ENCODE assay signal across 17 cellular contexts in the genomic region with DNA sequence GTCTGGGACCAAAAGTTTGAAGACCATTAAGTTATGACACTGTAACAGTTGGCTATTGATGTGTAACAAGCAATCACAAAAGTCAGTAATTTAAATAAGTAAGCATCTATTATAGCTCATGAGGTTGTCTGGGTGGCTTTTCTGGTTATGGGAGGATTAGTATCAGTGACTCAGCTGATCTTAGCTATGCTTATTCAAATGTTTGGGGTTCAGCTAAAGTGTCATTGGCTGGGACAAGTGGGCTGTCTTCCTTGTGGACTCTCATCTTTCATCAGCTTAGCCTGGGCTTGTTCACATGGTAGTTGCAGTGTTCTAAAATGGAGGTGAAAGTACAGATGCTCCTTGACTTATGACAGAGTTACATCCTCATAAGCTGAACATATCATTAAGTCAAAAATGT.
DNase-seq lines count a peak whose midpoint lies in the region; ATAC-seq and TF ChIP-seq lines count a peak whose summit lies in the region.
"Had no signal": no experiment of that assay in that cellular context is flagged by ENCODE, and none has a peak within 500 bp of the region (broad histone marks: within the 10 kb centered on the region; RNA-seq: fewer than 3 reads in every experiment).

No MANE protein-coding gene starts in this region.

- H3K27ac Mint-ChIP-seq in chondrocyte (ENCODE audit: unreplicated experiment): no peak overlapping the region
- H3K27ac Mint-ChIP-seq: CD14-positive monocyte; CD8-positive, alpha-beta T cell; IgD-negative memory B cell had no signal

- ATAC-seq in HG02610 (IDR thresholded peaks at IDR 0.05; ENCODE audit: unreplicated experiment): no peak
- ATAC-seq: CD8-positive, alpha-beta T cell had no signal

- H3K27ac ChIP-seq in VCaP: peak overlapping the region; percentile 99
- H3K27ac ChIP-seq: 22Rv1 had no signal

- peaks cover 16% of the 10 kb centered on the region for H3K4me1 Mint-ChIP-seq in chondrocyte (ENCODE audit: low read depth)
- H3K4me1 Mint-ChIP-seq: CD14-positive monocyte, IgD-negative memory B cell had no signal

- H3K27me3 Mint-ChIP-seq in chondrocyte (ENCODE audit: low read depth): no peaks in the 10 kb centered on the region
- H3K27me3 Mint-ChIP-seq: IgD-negative memory B cell had no signal

- H3K36me3 Mint-ChIP-seq in chondrocyte (ENCODE audit: low read depth): peaks cover 41% of the 10 kb centered on the region
- H3K36me3 Mint-ChIP-seq: CD14-positive monocyte; CD8-positive, alpha-beta T cell; IgD-negative memory B cell had no signal

- DNase-seq in ELR (ENCODE audit: low read depth) (peak; percentile 1), MV-4-11 (lab: John Stamatoyannopoulos, UW) (peak; percentile 71), iris pigment epithelial cell (ENCODE audit: low read depth) (peak; percentile 23), chondrocyte (ENCODE audit: low spot score) (no peak)
- no peak for DNase-seq in stimulated activated CD4-positive, alpha-beta T cell treated with anti-CD3 and anti-CD28 coated beads, Interleukin-4, amount 100 ng/mL, for 4 hours
- DNase-seq: CD8-positive, alpha-beta T cell; COR-L47; DMS153; DMS79 treated with DMSO at 0.1 percent for 48 hours; EL; GDM1; GOT3 had no signal

- H3K9me3 Mint-ChIP-seq in chondrocyte (ENCODE audit: low read depth): peaks cover 17% of the 10 kb centered on the region

- H3K4me3 Mint-ChIP-seq in chondrocyte (ENCODE audit: unreplicated experiment): no peak overlapping the region
- H3K4me3 Mint-ChIP-seq: CD14-positive monocyte; CD8-positive, alpha-beta T cell; IgD-negative memory B cell had no signal

- TF ChIP-seq CTCF in VCaP (conservative IDR thresholded peaks at IDR 0.05) (no peak), chondrocyte (IDR thresholded peaks at IDR 0.05) (no peak)

Comparison
In these comparisons a context has a peak if more than half of its experiments do, and no peak if none do; other contexts are left out.
1. DNase-seq: peak in ELR (single experiment), MV-4-11 (single experiment) and iris pigment epithelial cell (single experiment); none in chondrocyte (single experiment) and stimulated activated CD4-positive, alpha-beta T cell treated with anti-CD3 and anti-CD28 coated beads, Interleukin-4, amount 100 ng/mL, for 4 hours (0 of 2).